ENCODE assay signal across 12 cellular contexts in the genomic region with DNA sequence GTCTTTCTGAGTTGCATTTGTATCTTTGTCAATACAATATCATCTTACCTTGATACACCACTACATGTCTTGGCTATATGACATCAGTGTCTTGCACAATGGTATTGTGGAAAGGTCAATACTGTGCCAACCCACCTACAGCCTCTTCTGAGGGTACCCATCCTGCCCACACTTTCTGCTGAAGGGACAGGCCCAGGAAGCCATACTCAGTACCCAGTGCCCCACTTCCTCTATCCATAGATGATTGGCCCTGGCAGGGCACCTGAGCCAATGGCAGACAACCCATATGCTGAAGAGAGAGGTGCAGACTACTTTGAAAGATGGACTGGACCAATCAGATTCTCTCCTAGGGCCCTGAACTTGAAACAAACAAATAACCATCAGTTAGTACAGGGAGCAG.
"Had no signal": no experiment of that assay in that cellular context is flagged by ENCODE, and none has a peak within 500 bp of the region (broad histone marks: within the 10 kb centered on the region; RNA-seq: fewer than 3 reads in every experiment).

No MANE protein-coding gene starts in this region.

- H3K4me3 ChIP-seq: ascending aorta, ovary, thyroid gland had no signal

- H3K36me3 ChIP-seq: ascending aorta, ovary, thyroid gland had no signal

- DNase-seq: activated T-cell treated with anti-CD3 and anti-CD28 coated beads, Interleukin-2, amount 50 U/mL, for 1 hour; endodermal cell; erythroblast; hippocampal formation; kidney glomerular epithelial cell; mesendoderm; ovary; stimulated activated CD4-positive, alpha-beta T cell treated with anti-CD3 and anti-CD28 coated beads, Interleukin-2, amount 100 ng/mL, for 48 hours; thyroid gland had no signal

- H3K27ac Mint-ChIP-seq: endodermal cell had no signal

- H3K4me1 Mint-ChIP-seq: endodermal cell, neural crest cell had no signal

- H3K9me3 ChIP-seq: ascending aorta, ovary, thyroid gland had no signal

- H3K4me3 Mint-ChIP-seq: endodermal cell, neural crest cell had no signal

- H3K4me1 ChIP-seq: thyroid gland had no signal

- H3K27ac ChIP-seq: ascending aorta, ovary, thyroid gland, VCaP had no signal

- H3K9me3 Mint-ChIP-seq: endodermal cell, neural crest cell had no signal

- H3K27me3 ChIP-seq: ascending aorta, ovary, thyroid gland had no signal
